2 cellular contexts compared by ENCODE assay signal in genomic region chr11:57605031-57605430, GRCh38. TPM values are rescaled to one million over a fixed set of nuclear protein-coding genes. Genes with fewer than 3 reads are reported as not detected.
"Had no signal": no experiment of that assay in that cellular context is flagged by ENCODE, and none has a peak within 500 bp of the region (broad histone marks: within the 10 kb centered on the region; RNA-seq: fewer than 3 reads in every experiment).

No MANE protein-coding gene starts in this region.

RNA-seq across cellular contexts. Expression of gene SERPING1, which starts 7.5 kb away (rescaled TPM):
- total RNA-seq: naive thymus-derived CD8-positive, alpha-beta T cell; pulmonary artery endothelial cell had no signal
- polyA plus RNA-seq: naive thymus-derived CD8-positive, alpha-beta T cell had no signal
